ENCODE assay signal across 1 cellular context in the genomic region with DNA sequence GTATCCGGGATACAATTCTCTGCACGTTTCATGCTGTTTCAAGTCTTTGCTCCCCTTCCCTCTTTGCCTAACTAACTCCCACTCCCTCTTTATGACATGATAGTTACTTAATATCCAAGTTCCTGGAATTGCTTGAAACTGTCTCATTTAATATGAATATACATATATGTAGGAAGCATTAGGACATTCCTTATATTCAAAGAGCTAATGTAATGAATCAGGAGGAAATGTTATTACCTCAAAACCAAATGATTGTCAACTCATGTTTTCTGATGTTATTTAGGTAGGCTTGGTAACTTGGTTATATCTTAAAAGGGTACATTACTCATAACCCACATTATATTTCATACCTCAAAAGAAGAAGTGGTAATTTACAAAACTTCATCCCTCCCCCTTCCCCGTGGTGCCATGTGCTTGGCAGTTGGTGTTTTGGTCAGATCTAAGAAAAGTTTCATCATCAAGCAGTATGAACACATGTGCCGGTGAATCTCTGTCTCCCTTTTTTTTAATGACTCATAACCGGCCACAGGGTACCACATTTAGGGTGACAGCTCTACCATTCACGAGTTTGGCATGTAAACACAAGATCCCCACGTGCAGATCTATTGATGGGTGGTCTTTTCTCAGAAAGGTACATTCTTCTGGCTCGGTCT.
TF ChIP-seq lines count a peak whose summit lies in the region.

No MANE protein-coding gene starts in this region.

TF ChIP-seq in A549, 52 proteins besides CTCF, POLR2A, EP300 and RAD21 (continued from another document):
- no peak for TF ChIP-seq HMGXB4 (CRISPR knock-in tag; IDR thresholded peaks at IDR 0.05; ENCODE audit: borderline replicate concordance)
- TF ChIP-seq ZFP36 (IDR thresholded peaks at IDR 0.05; ENCODE audit: borderline replicate concordance, partially characterized antibody), result no peak
- no peak for TF ChIP-seq FOSB (CRISPR knock-in tag; IDR thresholded peaks at IDR 0.05)
- no peak for TF ChIP-seq NPAS2 (CRISPR knock-in tag; IDR thresholded peaks at IDR 0.05; ENCODE audit: borderline replicate concordance)
- no peak for TF ChIP-seq CBX8 (IDR thresholded peaks at IDR 0.05)
- TF ChIP-seq RCOR1 (IDR thresholded peaks at IDR 0.05; ENCODE audit: low read depth, low read length), result no peak
- TF ChIP-seq HOXA7 (CRISPR knock-in tag; IDR thresholded peaks at IDR 0.05), result no peak
- TF ChIP-seq CHD4 (IDR thresholded peaks at IDR 0.05; ENCODE audit: borderline replicate concordance), result no peak
- no peak for TF ChIP-seq BHLHE40 (IDR thresholded peaks at IDR 0.05; ENCODE audit: low read depth, low read length)
- TF ChIP-seq ZNF302 (CRISPR knock-in tag; IDR thresholded peaks at IDR 0.05), result no peak
